8 cellular contexts compared by ENCODE assay signal in the genomic region with DNA sequence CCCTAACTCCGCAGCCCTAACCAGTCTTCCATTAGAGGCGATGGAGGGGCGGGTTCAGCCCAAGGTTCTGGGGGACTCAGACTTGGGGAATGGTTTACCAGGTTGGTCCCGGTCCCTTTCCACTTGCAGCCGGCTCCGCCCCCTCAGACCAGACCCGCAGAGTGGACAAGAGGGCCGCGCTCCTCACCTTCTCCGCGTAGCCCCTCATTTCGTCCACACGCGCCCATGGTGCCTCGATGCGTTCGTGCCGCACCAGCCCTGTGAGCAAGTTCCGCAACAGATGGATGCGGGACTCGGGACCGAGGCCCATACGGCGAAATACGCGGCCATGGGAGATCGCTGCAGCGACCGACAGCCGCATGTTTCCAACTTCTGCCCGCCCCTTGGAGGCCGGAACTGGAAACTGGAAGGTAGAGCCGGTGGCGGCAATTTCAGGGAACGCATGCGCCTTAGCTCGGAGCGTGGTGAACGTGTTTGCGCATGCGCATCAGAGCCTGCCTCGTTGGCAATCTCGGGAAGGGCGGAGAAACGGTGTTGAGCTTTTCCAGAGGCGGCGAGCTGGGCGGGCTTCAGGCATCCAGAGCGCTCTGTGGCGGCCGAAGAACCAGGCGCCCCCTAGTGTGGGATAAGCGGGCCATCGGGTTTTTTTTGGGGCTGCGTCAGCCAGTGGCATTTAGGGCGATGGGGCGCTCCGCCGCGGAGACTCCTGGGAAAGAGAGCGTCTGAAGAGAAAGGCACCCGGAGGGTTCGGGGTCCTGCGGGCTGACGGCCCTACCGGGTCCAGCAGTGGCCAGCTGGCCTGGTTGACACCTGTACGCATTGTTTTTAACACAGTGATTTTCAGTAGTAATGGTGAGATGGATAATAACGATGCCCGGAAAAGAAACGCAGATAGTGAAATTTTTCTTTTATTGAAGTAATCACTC. TPM values are rescaled to one million over a fixed set of nuclear protein-coding genes. Genes with fewer than 3 reads are reported as not detected.
DNase-seq lines count a peak whose midpoint lies in the region; ATAC-seq and TF ChIP-seq lines count a peak whose summit lies in the region.

TSS of gene MRPL17 (minus strand) at position 405 of the 926 bp plus-strand sequence. CDS start at position 361, 44 bp downstream.

- H3K9me2 ChIP-seq in DOHH2 (replicated peaks; ENCODE audit: control insufficient read depth, low read length), result no peaks in the 10 kb centered on the region

- H3K79me2 ChIP-seq in DOHH2 (ENCODE audit: control insufficient read depth, low read length), result peaks cover 31% of the 10 kb centered on the region

- DNase-seq in Peyer's patch, result peak; percentile 96 to 100 (median 98)
- DNase-seq in activated T-cell treated with anti-CD3 and anti-CD28 coated beads, Interleukin-2, amount 50 U/mL, for 48 hours, result peak; percentile 99
- peak; percentile 97 for DNase-seq in stimulated activated CD8-positive, alpha-beta memory T cell treated with anti-CD3 and anti-CD28 coated beads, Interleukin-7, amount 100 ng/mL, for 24 hours (ENCODE audit: low read depth)

- H3K27ac ChIP-seq in DOHH2 (ENCODE audit: low read depth, low read length) (peak within 1 kb of the TSS; percentile 65), KOPT-K1 (ENCODE audit: low read depth, low read length, poor library complexity, severe bottlenecking) (peak within 1 kb of the TSS; percentile 90), Peyer's patch (peak within 1 kb of the TSS; percentile 77 to 88 (median 86)), muscle layer of colon (ENCODE audit: low read depth, low read length) (peak within 1 kb of the TSS; percentile 92)

- TF ChIP-seq CTCF in DOHH2 (IDR thresholded peaks at IDR 0.05; ENCODE audit: low read depth, low read length, poor library complexity, severe bottlenecking), result peak; percentile 85
- peak; percentile 89 to 96 (median 93) for TF ChIP-seq CTCF in Peyer's patch (IDR thresholded peaks at IDR 0.05)

- H3K4me1 ChIP-seq in DOHH2 (ENCODE audit: control insufficient read depth, low read length), result peaks cover 19% of the 10 kb centered on the region
- peaks cover 0 to 19% (median 5%) of the 10 kb centered on the region in 4 donors for H3K4me1 ChIP-seq in Peyer's patch
- H3K4me1 ChIP-seq in muscle layer of colon (ENCODE audit: insufficient read depth, low read length), result peaks cover 15% of the 10 kb centered on the region

- peaks cover 15% of the 10 kb centered on the region; the same call in 1 of the 2 replicates for H4K20me1 ChIP-seq in DOHH2 (ENCODE audit: control insufficient read depth, insufficient read depth, low read depth, low read length)

- TF ChIP-seq POLR2A in Peyer's patch (IDR thresholded peaks at IDR 0.05), result peak; percentile 41 to 62

- peak within 1 kb of the TSS; percentile 100 for H3K4me3 ChIP-seq in DOHH2 (ENCODE audit: low read length)
- peak within 1 kb of the TSS; percentile 58 to 95 (median 88) for H3K4me3 ChIP-seq in Peyer's patch
- peak within 1 kb of the TSS; percentile 87 to 93 for H3K4me3 ChIP-seq in muscle layer of colon (ENCODE audit: low read depth in 1 of 2, low read length in 2 of 2)

- H3F3A ChIP-seq in DOHH2 (ENCODE audit: control insufficient read depth, insufficient read depth), result peaks cover 23% of the 10 kb centered on the region

- H3K4me2 ChIP-seq in DOHH2 (ENCODE audit: low read length), result peak within 1 kb of the TSS; percentile 94

- H3K27me3 ChIP-seq in DOHH2 (ENCODE audit: control insufficient read depth, low read length), result no peaks in the 10 kb centered on the region; the same call in 1 of the 2 replicates
- no peaks in the 10 kb centered on the region for H3K27me3 ChIP-seq in Peyer's patch
- H3K27me3 ChIP-seq in muscle layer of colon (ENCODE audit: control insufficient read depth in 1 of 2, insufficient read depth in 2 of 2, low read length in 2 of 2), result no peaks in the 10 kb centered on the region

- H3K9ac ChIP-seq in muscle layer of colon (ENCODE audit: low read length), result peak within 1 kb of the TSS; percentile 74

- H3K36me3 ChIP-seq in DOHH2 (ENCODE audit: control insufficient read depth, low read length) (peaks cover 40% of the 10 kb centered on the region), KOPT-K1 (ENCODE audit: insufficient read depth, low read length) (peaks cover 32% of the 10 kb centered on the region), Peyer's patch (peaks cover 0 to 7% (median 0%) of the 10 kb centered on the region in 3 donors), muscle layer of colon (ENCODE audit: insufficient read depth, low read length) (peaks cover 13% of the 10 kb centered on the region)

- H3K9me3 ChIP-seq in DOHH2 (ENCODE audit: control insufficient read depth, insufficient read depth, low read length) (no peaks in the 10 kb centered on the region), KOPT-K1 (ENCODE audit: insufficient read depth, low read length, poor library complexity, severe bottlenecking) (no peaks in the 10 kb centered on the region), Peyer's patch (no peaks in the 10 kb centered on the region), muscle layer of colon (ENCODE audit: low read length) (no peaks in the 10 kb centered on the region)

- peak; percentile 93 for ATAC-seq in GM21786 (IDR thresholded peaks at IDR 0.05; ENCODE audit: unreplicated experiment)
- peak; percentile 100 for ATAC-seq in esophagus mucosa

RNA-seq across cellular contexts. Expression of gene MRPL17, which starts in this region (rescaled TPM):
- 10 to 100 TPM in 3 of 4 donors, 1 to 10 TPM in 1; 6.1 to 20.8 (median 16.6) TPM for total RNA-seq in Peyer's patch
- total RNA-seq in esophagus mucosa, result 37.1 TPM

Comparison
In these comparisons a context has a peak if more than half of its experiments do, and no peak if none do; other contexts are left out.
1. Peak in every context shown above with its lines: DNase-seq, ATAC-seq, H3K4me3 ChIP-seq and H3K27ac ChIP-seq.